ENCODE assay signal across 23 cellular contexts in genomic region chrX:109685656-109686078, GRCh38. TPM values are rescaled to one million over a fixed set of nuclear protein-coding genes. Genes with fewer than 3 reads are reported as not detected.
A peak's percentile ranks its signal among the peaks of the same experiment; 100 is the strongest.
DNase-seq lines count a peak whose midpoint lies in the region; ATAC-seq, FAIRE-seq and TF ChIP-seq lines count a peak whose summit lies in the region.
"Had no signal": no experiment of that assay in that cellular context is flagged by ENCODE, and none has a peak within 500 bp of the region (broad histone marks: within the 10 kb centered on the region; RNA-seq: fewer than 3 reads in every experiment).

No MANE protein-coding gene starts in this region.

- peaks cover 15% of the 10 kb centered on the region for H3K36me3 Mint-ChIP-seq in activated CD4-positive, alpha-beta T cell treated with anti-CD3 and anti-CD28 coated beads for 36 hours (ENCODE audit: low read depth)
- peaks cover 12% of the 10 kb centered on the region for H3K36me3 Mint-ChIP-seq in activated CD4-positive, alpha-beta T cell treated with anti-CD3 and anti-CD28 coated beads, Interleukin-2, amount 10 ng/mL, durations not matched to agents 7 days and 5 days (ENCODE audit: low read depth)

- H3K4me3 ChIP-seq in bronchial epithelial cell (ENCODE audit: low read depth, low read length) (no peak overlapping the region), right atrium auricular region (no peak overlapping the region)
- H3K4me3 ChIP-seq: GM23248, stomach had no signal

- H3K27ac Mint-ChIP-seq in activated CD4-positive, alpha-beta T cell treated with anti-CD3 and anti-CD28 coated beads for 36 hours: peak overlapping the region; percentile 87
- no peak overlapping the region for H3K27ac Mint-ChIP-seq in activated CD4-positive, alpha-beta T cell treated with anti-CD3 and anti-CD28 coated beads, Interleukin-2, amount 10 ng/mL, durations not matched to agents 7 days and 5 days
- H3K27ac Mint-ChIP-seq: B cell, type B pancreatic cell had no signal

- H3K9me3 ChIP-seq in right atrium auricular region: no peaks in the 10 kb centered on the region
- H3K9me3 ChIP-seq: stomach had no signal

- no peak overlapping the region for H3K4me3 Mint-ChIP-seq in activated CD4-positive, alpha-beta T cell treated with anti-CD3 and anti-CD28 coated beads for 36 hours
- no peak overlapping the region for H3K4me3 Mint-ChIP-seq in activated CD4-positive, alpha-beta T cell treated with anti-CD3 and anti-CD28 coated beads, Interleukin-2, amount 10 ng/mL, durations not matched to agents 7 days and 5 days
- H3K4me3 Mint-ChIP-seq: B cell, neural crest cell, type B pancreatic cell had no signal

- no peak overlapping the region for H3K27ac ChIP-seq in right atrium auricular region
- H3K27ac ChIP-seq: GM23248, stomach, WERI-Rb-1 had no signal

- H3K4me1 ChIP-seq in right atrium auricular region: no peaks in the 10 kb centered on the region
- H3K4me1 ChIP-seq: stomach had no signal

- H3K27me3 Mint-ChIP-seq in activated CD4-positive, alpha-beta T cell treated with anti-CD3 and anti-CD28 coated beads for 36 hours: no peaks in the 10 kb centered on the region
- no peaks in the 10 kb centered on the region for H3K27me3 Mint-ChIP-seq in activated CD4-positive, alpha-beta T cell treated with anti-CD3 and anti-CD28 coated beads, Interleukin-2, amount 10 ng/mL, durations not matched to agents 7 days and 5 days
- H3K27me3 Mint-ChIP-seq: B cell, type B pancreatic cell had no signal

- TF ChIP-seq CTCF in bronchial epithelial cell (IDR thresholded peaks at IDR 0.05; ENCODE audit: insufficient read depth, low read length, severe bottlenecking): no peak
- TF ChIP-seq CTCF in right atrium auricular region (IDR thresholded peaks at IDR 0.05): no peak

- peak; percentile 95 for ATAC-seq in activated CD4-positive, alpha-beta T cell treated with anti-CD3 and anti-CD28 coated beads for 36 hours
- ATAC-seq in GM18498 (IDR thresholded peaks at IDR 0.05; ENCODE audit: unreplicated experiment): peak; percentile 44
- peak; percentile 51 for ATAC-seq in HG02870 (IDR thresholded peaks at IDR 0.05; ENCODE audit: unreplicated experiment)

- no peak for FAIRE-seq in bronchial epithelial cell (lab: Jason Lieb, UNC)
- FAIRE-seq: frontal cortex had no signal

- H3K4me1 Mint-ChIP-seq in activated CD4-positive, alpha-beta T cell treated with anti-CD3 and anti-CD28 coated beads for 36 hours: peaks cover 25% of the 10 kb centered on the region
- peaks cover 4% of the 10 kb centered on the region for H3K4me1 Mint-ChIP-seq in activated CD4-positive, alpha-beta T cell treated with anti-CD3 and anti-CD28 coated beads, Interleukin-2, amount 10 ng/mL, durations not matched to agents 7 days and 5 days

- POLR2A ChIA-PET in activated CD4-positive, alpha-beta T cell treated with anti-CD3 and anti-CD28 coated beads for 36 hours (lab: Charles Lee): interaction anchor here (0.6 to 0.8 kb wide), 2 partner anchors 27 to 47 kb away, joined by 3 to 4 read pairs; no protein-coding TSS in a partner anchor
- POLR2A ChIA-PET in activated CD4-positive, alpha-beta T cell treated with anti-CD3 and anti-CD28 coated beads, Interleukin-2, amount 10 ng/mL, durations not matched to agents 7 days and 5 days (lab: Charles Lee): no interaction called here

- H3K36me3 ChIP-seq in bronchial epithelial cell (ENCODE audit: control insufficient read depth, insufficient read depth, low read length) (peaks cover 1% of the 10 kb centered on the region), right atrium auricular region (no peaks in the 10 kb centered on the region)
- H3K36me3 ChIP-seq: WERI-Rb-1 had no signal

- H3K27me3 ChIP-seq in bronchial epithelial cell (ENCODE audit: control insufficient read depth, insufficient read depth, low read length): no peaks in the 10 kb centered on the region
- H3K27me3 ChIP-seq in right atrium auricular region: no peaks in the 10 kb centered on the region
- H3K27me3 ChIP-seq: stomach had no signal

- CTCF ChIA-PET in activated CD4-positive, alpha-beta T cell treated with anti-CD3 and anti-CD28 coated beads for 36 hours (lab: Charles Lee): interaction anchor here (0.5 to 1.5 kb wide), 3 partner anchors 9 to 171 kb away, joined by 3 to 4 read pairs (median 4); no protein-coding TSS in a partner anchor
- CTCF ChIA-PET in activated CD4-positive, alpha-beta T cell treated with anti-CD3 and anti-CD28 coated beads, Interleukin-2, amount 10 ng/mL, durations not matched to agents 7 days and 5 days (lab: Charles Lee): interaction anchor here (1.4 kb wide), 1 partner anchor 9 kb away, joined by 4 read pairs; no protein-coding TSS in a partner anchor

- DNase-seq in activated CD4-positive, alpha-beta T cell treated with anti-CD3 and anti-CD28 coated beads for 36 hours: peak; percentile 18
- no peak for DNase-seq in activated CD4-positive, alpha-beta T cell treated with anti-CD3 and anti-CD28 coated beads, Interleukin-2, amount 10 ng/mL, durations not matched to agents 7 days and 5 days
- DNase-seq in bronchial epithelial cell (ENCODE audit: low read depth) (peak; percentile 2), right atrium auricular region (ENCODE audit: low spot score) (no peak), activated gamma-delta T cell treated with Interleukin-2 at 50 U/mL for 16 hours (no peak), NCI-H748 treated with DMSO at 0.1 percent for 48 hours (lab: John Stamatoyannopoulos, UW) (no peak)
- DNase-seq: activated gamma-delta T cell; COR-L47; DMS79 treated with DMSO at 0.1 percent for 48 hours; GM23248; hippocampal formation; NCI-H1092 treated with DMSO at 0.1 percent for 48 hours; NCI-H2081; NCI-H446; stimulated activated CD4-positive, alpha-beta T cell treated with anti-CD3 and anti-CD28 coated beads, Interleukin-1b, Interleukin-23, amount 100 ng/mL, for 48 hours; stomach; WERI-Rb-1 had no signal

- intact Hi-C loops in activated CD4-positive, alpha-beta T cell treated with anti-CD3 and anti-CD28 coated beads for 36 hours (cut with DNase I, micrococcal nuclease): loop anchor here (5.0 kb wide), 1 partner anchor 47 kb away; the partner anchor contains the start of gene ACSL4 (in 2 of the 2)

- H3K9me3 Mint-ChIP-seq in activated CD4-positive, alpha-beta T cell treated with anti-CD3 and anti-CD28 coated beads for 36 hours (ENCODE audit: low read depth): no peaks in the 10 kb centered on the region
- H3K9me3 Mint-ChIP-seq in activated CD4-positive, alpha-beta T cell treated with anti-CD3 and anti-CD28 coated beads, Interleukin-2, amount 10 ng/mL, durations not matched to agents 7 days and 5 days: no peaks in the 10 kb centered on the region
- H3K9me3 Mint-ChIP-seq: neural crest cell, type B pancreatic cell had no signal

RNA-seq across cellular contexts. Expression of gene ACSL4, which starts 47.4 kb away (rescaled TPM):
- 10 to 100 TPM; 44.0 to 64.5 TPM for total RNA-seq in activated CD4-positive, alpha-beta T cell treated with anti-CD3 and anti-CD28 coated beads for 36 hours
- total RNA-seq in activated CD4-positive, alpha-beta T cell treated with anti-CD3 and anti-CD28 coated beads, Interleukin-2, amount 10 ng/mL, durations not matched to agents 7 days and 5 days: 10 to 100 TPM; 34.5 to 40.4 TPM
- total RNA-seq in bronchial epithelial cell (31.2 and 57.9 TPM in 2 replicates), right atrium auricular region (10 to 100 TPM; 40.5 to 45.5 TPM)

Comparison
In these comparisons a context has a peak if more than half of its experiments do, and no peak if none do; other contexts are left out.
1. DNase-seq: peak in activated CD4-positive, alpha-beta T cell treated with anti-CD3 and anti-CD28 coated beads for 36 hours (single experiment) and bronchial epithelial cell (single experiment); none in activated CD4-positive, alpha-beta T cell treated with anti-CD3 and anti-CD28 coated beads, Interleukin-2, amount 10 ng/mL, durations not matched to agents 7 days and 5 days (single experiment), right atrium auricular region (single experiment), activated gamma-delta T cell treated with Interleukin-2 at 50 U/mL for 16 hours (single experiment) and NCI-H748 treated with DMSO at 0.1 percent for 48 hours (single experiment).
2. ATAC-seq: peak in every context shown above with its lines; median percentile 95 in activated CD4-positive, alpha-beta T cell treated with anti-CD3 and anti-CD28 coated beads for 36 hours; 51 in HG02870; 44 in GM18498.